Comparison of ENCODE assay signal across 1 cellular context in the genomic region with DNA sequence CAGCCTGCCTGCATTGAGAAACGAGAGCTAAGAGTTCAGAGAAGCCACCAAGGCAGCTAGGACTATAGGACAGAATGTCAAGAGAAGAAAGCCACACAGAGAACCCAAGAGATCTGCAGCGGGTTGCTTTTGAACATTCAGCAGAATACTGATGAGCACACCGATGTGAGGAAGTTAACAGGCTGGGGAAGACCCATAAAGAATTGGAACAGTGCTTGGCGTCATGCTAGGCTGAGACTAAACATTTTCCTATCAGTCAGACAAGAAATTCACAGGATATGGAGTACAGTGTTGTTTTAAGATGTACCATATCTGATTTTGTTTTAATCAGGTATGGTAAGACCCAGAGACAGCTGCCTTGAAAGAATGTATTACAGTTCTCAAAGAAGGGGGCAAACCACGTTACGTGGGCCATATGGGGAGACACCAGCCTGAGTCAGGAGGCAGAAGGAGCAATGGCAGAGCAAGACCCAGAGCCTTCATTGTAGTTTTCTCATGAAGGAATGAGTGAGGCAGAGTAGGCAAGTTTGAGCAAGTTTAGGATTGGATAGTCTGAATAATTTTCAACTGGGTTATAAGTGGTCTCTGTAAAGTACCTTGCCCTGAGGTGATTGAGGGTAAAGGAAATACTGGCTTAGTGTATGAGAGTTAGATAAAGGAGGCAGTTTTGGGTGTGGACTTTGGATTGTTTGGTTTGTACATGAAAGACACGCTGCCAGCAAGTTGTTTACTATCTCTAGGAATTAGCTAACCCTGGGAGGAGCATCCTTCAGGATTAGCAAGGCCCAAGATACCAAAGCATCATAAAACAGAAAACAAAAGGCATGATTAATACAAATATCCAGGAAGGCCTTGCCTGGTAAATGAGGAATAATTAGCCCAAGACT.
TF ChIP-seq lines count a peak whose summit lies in the region.

No MANE protein-coding gene starts in this region.

TF ChIP-seq in GM12891, 5 proteins besides CTCF, POLR2A, EP300 and RAD21:
- TF ChIP-seq POLR2AphosphoS5 (IDR thresholded peaks at IDR 0.05; ENCODE audit: low read depth, low read length) (no peak; the same call in 1 of the 2 replicates), PAX5 (IDR thresholded peaks at IDR 0.05; ENCODE audit: insufficient read depth, low read length, severe bottlenecking) (no peak), SPI1 (IDR thresholded peaks at IDR 0.05; ENCODE audit: low read depth, low read length) (no peak), POU2F2 (IDR thresholded peaks at IDR 0.05; ENCODE audit: low read depth, low read length) (no peak), TAF1 (IDR thresholded peaks at IDR 0.05; ENCODE audit: low read depth, low read length) (no peak)
